ENCODE assay signal across 9 cellular contexts in genomic region chr17:76997981-76998531, GRCh38.
DNase-seq lines count a peak whose midpoint lies in the region; ATAC-seq, FAIRE-seq and TF ChIP-seq lines count a peak whose summit lies in the region.
"Had no signal": no experiment of that assay in that cellular context is flagged by ENCODE, and none has a peak within 500 bp of the region (broad histone marks: within the 10 kb centered on the region; RNA-seq: fewer than 3 reads in every experiment).

No MANE protein-coding gene starts in this region.

- peak overlapping the region; percentile 50 for H3K27ac ChIP-seq in SJSA1

- peaks cover 53% of the 10 kb centered on the region for H3K4me1 ChIP-seq in SJSA1 (replicated peaks)

- H3K4me3 ChIP-seq in SJSA1 (no peak overlapping the region), astrocyte of the spinal cord (ENCODE audit: low read depth, low read length) (no peak overlapping the region)

- no peaks in the 10 kb centered on the region for H3K36me3 ChIP-seq in SJSA1

- H3K9me3 ChIP-seq in SJSA1 (replicated peaks), result no peaks in the 10 kb centered on the region

- DNase-seq in A172 (ENCODE audit: low spot score), result peak; percentile 57
- peak; percentile 76 to 87 for DNase-seq in SJSA1 (ENCODE audit: low read depth in 1 of 2, low spot score in 2 of 2)
- DNase-seq in astrocyte of the spinal cord (ENCODE audit: low read depth, low spot score), result peak; percentile 20
- DNase-seq in RCC 7860 (ENCODE audit: low spot score), result no peak
- no peak for DNase-seq in sciatic nerve (ENCODE audit: low spot score)
- no peak for DNase-seq in NCI-H2081 treated with DMSO at 0.1 percent for 48 hours (lab: John Stamatoyannopoulos, UW)
- DNase-seq in Right ventricle myocardium inferior (ENCODE audit: missing footprints), result no peak
- DNase-seq: NCI-H526 treated with DMSO at 0.1 percent for 48 hours had no signal

- intact Hi-C loops in sciatic nerve (cut with DNase I) (no loop called here), Right ventricle myocardium inferior (cut with DNase I) (no loop called here)

- no peaks in the 10 kb centered on the region for H3K27me3 ChIP-seq in SJSA1 (replicated peaks)

- in situ Hi-C loops in astrocyte of the spinal cord (cut with HindIII; ENCODE audit: low sequenced_read_pairs), result no loop called here

- no peak for TF ChIP-seq CTCF in astrocyte of the spinal cord (IDR thresholded peaks at IDR 0.05; ENCODE audit: low read depth, low read length)

- no peak for FAIRE-seq in RCC 7860 (lab: Jason Lieb, UNC)

- ATAC-seq in GM21576 (IDR thresholded peaks at IDR 0.05; ENCODE audit: unreplicated experiment) (peak; percentile 61), sciatic nerve (no peak), Right ventricle myocardium inferior (no peak)

Comparison
In these comparisons a context has a peak if more than half of its experiments do, and no peak if none do; other contexts are left out.
1. DNase-seq: peak in A172 (single experiment), SJSA1 (2 of 2) and astrocyte of the spinal cord (single experiment); none in RCC 7860 (single experiment), sciatic nerve (single experiment), NCI-H2081 treated with DMSO at 0.1 percent for 48 hours (single experiment) and Right ventricle myocardium inferior (single experiment).